In the genomic region with DNA sequence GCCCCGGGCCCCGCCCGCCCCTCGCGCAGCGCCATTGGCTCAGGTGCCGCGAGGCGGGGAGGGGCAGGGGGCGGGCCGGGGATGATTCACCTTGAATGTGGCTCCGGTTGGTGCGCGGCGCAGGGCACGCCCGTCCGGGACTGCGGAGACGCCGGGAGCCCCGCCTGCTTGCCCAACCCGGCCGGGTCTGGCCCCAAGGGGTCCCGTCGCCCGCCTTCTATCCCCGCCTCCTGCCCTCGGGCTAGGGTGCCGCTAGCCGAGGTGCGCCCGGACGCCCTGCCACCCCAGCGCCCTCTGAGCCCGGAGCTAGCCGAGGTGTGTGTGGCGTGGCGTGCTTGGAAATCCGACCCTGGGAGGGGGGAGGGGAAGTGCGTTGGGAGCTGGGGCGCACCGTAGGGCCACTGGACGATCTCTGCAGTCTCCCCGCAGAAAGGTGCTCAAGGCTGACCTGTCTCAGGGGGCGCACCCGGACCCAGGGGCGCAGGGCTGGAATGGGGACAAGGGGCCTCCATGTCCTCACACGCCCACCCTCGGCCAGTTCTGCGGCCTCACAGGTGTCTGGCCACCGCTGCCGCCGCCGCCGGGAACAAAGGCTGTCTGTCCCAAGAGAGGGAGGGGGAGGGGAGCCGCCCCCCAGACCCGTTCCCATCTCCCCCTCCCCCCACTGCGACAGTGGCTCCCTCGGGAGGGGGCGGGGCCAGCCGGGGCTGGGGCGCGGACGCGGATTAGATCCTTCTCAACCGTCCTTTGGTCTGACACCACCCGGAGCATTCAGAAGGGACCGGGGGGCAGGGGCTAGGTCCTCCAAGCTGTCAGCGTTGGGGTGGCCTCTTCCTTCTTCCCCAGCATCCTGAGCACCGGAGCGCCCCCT, we compare ENCODE assay signal across 8 cellular contexts.
DNase-seq lines count a peak whose midpoint lies in the region; ATAC-seq and TF ChIP-seq lines count a peak whose summit lies in the region.

No MANE protein-coding gene starts in this region.

- TF ChIP-seq CTCF in CD4-positive, alpha-beta T cell (IDR thresholded peaks at IDR 0.05) = no peak
- no peak for TF ChIP-seq CTCF in nephron (IDR thresholded peaks at IDR 0.05; ENCODE audit: unreplicated experiment in 3 of 3)

- ATAC-seq in CD4-positive, alpha-beta T cell (ENCODE audit: poor library complexity) = peak; percentile 81
- ATAC-seq in activated CD4-positive, alpha-beta T cell treated with anti-CD3 and anti-CD28 coated beads for 36 hours = peak; percentile 82

- POLR2A ChIA-PET in CD4-positive, alpha-beta T cell (lab: Charles Lee) = interaction anchor here (1.0 kb wide), 1 partner anchor 20 kb away, joined by 3 read pairs; no protein-coding TSS in a partner anchor
- POLR2A ChIA-PET in activated CD4-positive, alpha-beta T cell treated with anti-CD3 and anti-CD28 coated beads for 36 hours (lab: Charles Lee) = interaction anchor here (0.6 kb wide), 2 partner anchors 36 to 277 kb away, joined by 3 to 4 read pairs; no protein-coding TSS in a partner anchor

- H3K27ac Mint-ChIP-seq in CD4-positive, alpha-beta T cell = no peak overlapping the region
- H3K27ac Mint-ChIP-seq in activated CD4-positive, alpha-beta T cell treated with anti-CD3 and anti-CD28 coated beads for 36 hours = no peak overlapping the region
- H3K27ac Mint-ChIP-seq in nephron = no peak overlapping the region

- DNase-seq in CD4-positive, alpha-beta T cell = peak; percentile 34 to 72 (median 58)
- DNase-seq in HAP-1 (ENCODE audit: low spot score in 2 of 2) = peak; percentile 96 to 99
- peak; percentile 90 for DNase-seq in NCI-H2171 treated with DMSO at 0.1 percent for 48 hours (lab: John Stamatoyannopoulos, UW)
- DNase-seq in activated CD4-positive, alpha-beta T cell treated with anti-CD3 and anti-CD28 coated beads for 36 hours = peak; percentile 92
- DNase-seq in ecto neural progenitor cell (ENCODE audit: low spot score) = peak; percentile 78
- DNase-seq in stimulated activated naive CD4-positive, alpha-beta T cell treated with Interleukin-2 at 50 U/mL for 16 hours (lab: John Stamatoyannopoulos, UW) = peak; percentile 81
- DNase-seq in hepatic stellate cell (ENCODE audit: low spot score) = no peak

- no peaks in the 10 kb centered on the region for H3K36me3 Mint-ChIP-seq in CD4-positive, alpha-beta T cell (ENCODE audit: low read depth)
- H3K36me3 Mint-ChIP-seq in activated CD4-positive, alpha-beta T cell treated with anti-CD3 and anti-CD28 coated beads for 36 hours (ENCODE audit: low read depth) = no peaks in the 10 kb centered on the region
- no peaks in the 10 kb centered on the region for H3K36me3 Mint-ChIP-seq in nephron (ENCODE audit: low read depth)

- H3K27me3 ChIP-seq in CD4-positive, alpha-beta T cell (ENCODE audit: control insufficient read depth, insufficient read depth, low read length) = peaks cover 85% of the 10 kb centered on the region
- H3K27me3 ChIP-seq in HAP-1 (ENCODE audit: low read depth) = no peaks in the 10 kb centered on the region

- H3K4me1 ChIP-seq in HAP-1 = peaks cover 36% of the 10 kb centered on the region

- in situ Hi-C loops in HAP-1 (cut with MboI; ENCODE audit: low sequenced_read_pairs) = no loop called here

- peaks cover 67% of the 10 kb centered on the region for H3K27me3 Mint-ChIP-seq in CD4-positive, alpha-beta T cell
- peaks cover 58% of the 10 kb centered on the region for H3K27me3 Mint-ChIP-seq in activated CD4-positive, alpha-beta T cell treated with anti-CD3 and anti-CD28 coated beads for 36 hours
- peaks cover 89% of the 10 kb centered on the region for H3K27me3 Mint-ChIP-seq in nephron (ENCODE audit: low read depth)

- intact Hi-C loops in CD4-positive, alpha-beta T cell (cut with DNase I, micrococcal nuclease) = no loop called here
- intact Hi-C loops in activated CD4-positive, alpha-beta T cell treated with anti-CD3 and anti-CD28 coated beads for 36 hours (cut with DNase I, micrococcal nuclease) = loop anchor here (1.0 to 10.0 kb wide), 8 partner anchors 44 to 954 kb away; a partner anchor contains a TSS

- no peak overlapping the region for H3K27ac ChIP-seq in CD4-positive, alpha-beta T cell (ENCODE audit: low read depth, low read length)

- peak overlapping the region; percentile 84 for H3K4me3 ChIP-seq in HAP-1

- peaks cover 51% of the 10 kb centered on the region for H3K4me1 Mint-ChIP-seq in CD4-positive, alpha-beta T cell (ENCODE audit: low read depth)
- peaks cover 34% of the 10 kb centered on the region for H3K4me1 Mint-ChIP-seq in activated CD4-positive, alpha-beta T cell treated with anti-CD3 and anti-CD28 coated beads for 36 hours
- H3K4me1 Mint-ChIP-seq in nephron = peaks cover 24% of the 10 kb centered on the region

- CTCF ChIA-PET in CD4-positive, alpha-beta T cell (lab: Charles Lee) = no interaction called here
- CTCF ChIA-PET in activated CD4-positive, alpha-beta T cell treated with anti-CD3 and anti-CD28 coated beads for 36 hours (lab: Charles Lee) = interaction anchor here (0.6 to 1.5 kb wide), 7 partner anchors 7 to 231 kb away, joined by 3 to 7 read pairs (median 3); no protein-coding TSS in a partner anchor

- H3K4me3 Mint-ChIP-seq in CD4-positive, alpha-beta T cell = peak overlapping the region; percentile 88
- peak overlapping the region; percentile 66 for H3K4me3 Mint-ChIP-seq in activated CD4-positive, alpha-beta T cell treated with anti-CD3 and anti-CD28 coated beads for 36 hours
- peak overlapping the region; percentile 76 to 83 (median 78) for H3K4me3 Mint-ChIP-seq in nephron

- no peaks in the 10 kb centered on the region for H3K9me3 Mint-ChIP-seq in CD4-positive, alpha-beta T cell
- no peaks in the 10 kb centered on the region for H3K9me3 Mint-ChIP-seq in activated CD4-positive, alpha-beta T cell treated with anti-CD3 and anti-CD28 coated beads for 36 hours (ENCODE audit: low read depth)
- H3K9me3 Mint-ChIP-seq in nephron = no peaks in the 10 kb centered on the region

- peaks cover 3% of the 10 kb centered on the region; the same call in 1 of the 2 replicates for H3K36me3 ChIP-seq in HAP-1 (replicated peaks)

- H3K9me3 ChIP-seq in CD4-positive, alpha-beta T cell (ENCODE audit: control insufficient read depth, low read length) = no peaks in the 10 kb centered on the region
- H3K9me3 ChIP-seq in HAP-1 = no peaks in the 10 kb centered on the region; the same call in 1 of the 2 replicates

Comparison
In these comparisons a context has a peak if more than half of its experiments do, and no peak if none do; other contexts are left out.
1. intact Hi-C loops: an anchor here in activated CD4-positive, alpha-beta T cell treated with anti-CD3 and anti-CD28 coated beads for 36 hours (1.0 to 10.0 kb wide); none called in CD4-positive, alpha-beta T cell.